24 cellular contexts compared by ENCODE assay signal in genomic region chr11:1276061-1276790, GRCh38. TPM values are rescaled to one million over a fixed set of nuclear protein-coding genes. Genes with fewer than 3 reads are reported as not detected.
DNase-seq lines count a peak whose midpoint lies in the region; ATAC-seq and TF ChIP-seq lines count a peak whose summit lies in the region.
"Had no signal": no experiment of that assay in that cellular context is flagged by ENCODE, and none has a peak within 500 bp of the region (broad histone marks: within the 10 kb centered on the region; RNA-seq: fewer than 3 reads in every experiment).

No MANE protein-coding gene starts in this region.

- peaks cover 7 to 13% (median 11%) of the 10 kb centered on the region in 4 donors for H3K4me1 ChIP-seq in esophagus muscularis mucosa
- no peaks in the 10 kb centered on the region for H3K4me1 ChIP-seq in left lung
- no peaks in the 10 kb centered on the region for H3K4me1 ChIP-seq in smooth muscle cell (ENCODE audit: low read depth)
- H3K4me1 ChIP-seq: gastrocnemius medialis had no signal

- H3K36me3 Mint-ChIP-seq in activated naive CD4-positive, alpha-beta T cell treated with anti-CD3 and anti-CD28 coated beads for 36 hours (ENCODE audit: low read depth) = no peaks in the 10 kb centered on the region
- H3K36me3 Mint-ChIP-seq: activated naive CD8-positive, alpha-beta T cell treated with anti-CD3 and anti-CD28 coated beads, Interleukin-2, amount 10 ng/mL, durations not matched to agents 7 days and 5 days; IgD-negative memory B cell had no signal

- H3K27me3 Mint-ChIP-seq in activated naive CD4-positive, alpha-beta T cell treated with anti-CD3 and anti-CD28 coated beads for 36 hours (ENCODE audit: low read depth) = no peaks in the 10 kb centered on the region
- H3K27me3 Mint-ChIP-seq: activated CD4-positive, alpha-beta T cell treated with anti-CD3 and anti-CD28 coated beads, Interleukin-2, amount 10 ng/mL, durations not matched to agents 7 days and 5 days; activated naive CD8-positive, alpha-beta T cell treated with anti-CD3 and anti-CD28 coated beads, Interleukin-2, amount 10 ng/mL, durations not matched to agents 7 days and 5 days; CD8-positive, alpha-beta memory T cell; IgD-negative memory B cell had no signal

- intact Hi-C loops in esophagus muscularis mucosa (cut with DNase I) = no loop called here
- intact Hi-C loops in left lung (cut with DNase I) = no loop called here
- intact Hi-C loops in activated naive CD4-positive, alpha-beta T cell treated with anti-CD3 and anti-CD28 coated beads for 36 hours (cut with micrococcal nuclease) = no loop called here

- no peaks in the 10 kb centered on the region for H3K79me2 ChIP-seq in smooth muscle cell (ENCODE audit: low read depth)

- TF ChIP-seq CTCF in esophagus muscularis mucosa (IDR thresholded peaks at IDR 0.05) (no peak), left lung (IDR thresholded peaks at IDR 0.05) (no peak), smooth muscle cell (IDR thresholded peaks at IDR 0.05; ENCODE audit: borderline replicate concordance, insufficient read depth, poor library complexity, severe bottlenecking) (no peak)

- no peaks in the 10 kb centered on the region for H3K4me1 Mint-ChIP-seq in activated naive CD4-positive, alpha-beta T cell treated with anti-CD3 and anti-CD28 coated beads for 36 hours (ENCODE audit: low read depth)
- H3K4me1 Mint-ChIP-seq: activated CD4-positive, alpha-beta T cell treated with anti-CD3 and anti-CD28 coated beads, Interleukin-2, amount 10 ng/mL, durations not matched to agents 7 days and 5 days; activated naive CD8-positive, alpha-beta T cell treated with anti-CD3 and anti-CD28 coated beads, Interleukin-2, amount 10 ng/mL, durations not matched to agents 7 days and 5 days; IgD-negative memory B cell had no signal

- no peak for TF ChIP-seq EP300 in esophagus muscularis mucosa (IDR thresholded peaks at IDR 0.05)

- H3K4me3 ChIP-seq in esophagus muscularis mucosa (no peak overlapping the region), left lung (no peak overlapping the region), smooth muscle cell (no peak overlapping the region)
- H3K4me3 ChIP-seq: gastrocnemius medialis, tibial nerve had no signal

- no peaks in the 10 kb centered on the region for H3K9me3 ChIP-seq in esophagus muscularis mucosa
- no peaks in the 10 kb centered on the region for H3K9me3 ChIP-seq in left lung
- no peaks in the 10 kb centered on the region for H3K9me3 ChIP-seq in smooth muscle cell (replicated peaks; ENCODE audit: low read depth)
- H3K9me3 ChIP-seq: gastrocnemius medialis, tibial nerve had no signal

- H3F3A ChIP-seq in smooth muscle cell (ENCODE audit: low read depth) = peaks cover 5% of the 10 kb centered on the region

- H2AFZ ChIP-seq in smooth muscle cell (ENCODE audit: low read depth) = no peak overlapping the region

- H3K9me3 Mint-ChIP-seq in activated naive CD4-positive, alpha-beta T cell treated with anti-CD3 and anti-CD28 coated beads for 36 hours = no peaks in the 10 kb centered on the region
- H3K9me3 Mint-ChIP-seq: activated CD4-positive, alpha-beta T cell treated with anti-CD3 and anti-CD28 coated beads, Interleukin-2, amount 10 ng/mL, durations not matched to agents 7 days and 5 days; activated naive CD8-positive, alpha-beta T cell treated with anti-CD3 and anti-CD28 coated beads, Interleukin-2, amount 10 ng/mL, durations not matched to agents 7 days and 5 days; activated T-helper 2 cell treated with anti-CD3 and anti-CD28 coated beads, Interferon-gamma antibody, Interleukin-2, Interleukin-4, amounts not matched to agents 10 μg/mL and 5 μg/mL and 100 μg/mL, durations not matched to agents 14 hours and 24 hours and 36 hours; CD8-positive, alpha-beta memory T cell; IgD-negative memory B cell had no signal

- DNase-seq in esophagus muscularis mucosa (ENCODE audit: extremely low spot score) (no peak), left lung (peak in 1 of 2 donors; percentile 64), superior temporal gyrus (ENCODE audit: extremely low spot score) (peak; percentile 68), smooth muscle cell (lab: John Stamatoyannopoulos, UW; ENCODE audit: unreplicated experiment) (no peak)
- DNase-seq in activated naive CD4-positive, alpha-beta T cell treated with anti-CD3 and anti-CD28 coated beads for 36 hours = no peak
- DNase-seq: activated CD4-positive, alpha-beta T cell treated with anti-CD3 and anti-CD28 coated beads, Interleukin-2, amount 10 ng/mL, durations not matched to agents 7 days and 5 days; activated CD8-positive, alpha-beta memory T cell treated with anti-CD3 and anti-CD28 coated beads, Interleukin-2, amount 50 U/mL, for 4 hours; activated naive CD8-positive, alpha-beta T cell treated with anti-CD3 and anti-CD28 coated beads, Interleukin-2, amount 10 ng/mL, durations not matched to agents 7 days and 5 days; CD8-positive, alpha-beta memory T cell; DMS79; effector CD4-positive, alpha-beta T cell; gastrocnemius medialis; NCI-H1417 treated with DMSO at 0.1 percent for 48 hours; NCI-H774; stimulated activated CD4-positive, alpha-beta T cell treated with anti-CD3 and anti-CD28 coated beads, Interleukin-2, amount 100 ng/mL, for 24 hours; stimulated activated naive CD4-positive, alpha-beta T cell had no signal

- H3K27ac Mint-ChIP-seq in activated naive CD4-positive, alpha-beta T cell treated with anti-CD3 and anti-CD28 coated beads for 36 hours = no peak overlapping the region
- H3K27ac Mint-ChIP-seq: activated CD4-positive, alpha-beta T cell treated with anti-CD3 and anti-CD28 coated beads, Interleukin-2, amount 10 ng/mL, durations not matched to agents 7 days and 5 days; activated naive CD8-positive, alpha-beta T cell treated with anti-CD3 and anti-CD28 coated beads, Interleukin-2, amount 10 ng/mL, durations not matched to agents 7 days and 5 days; activated T-helper 2 cell treated with anti-CD3 and anti-CD28 coated beads, Interferon-gamma antibody, Interleukin-2, Interleukin-4, amounts not matched to agents 10 μg/mL and 5 μg/mL and 100 μg/mL, durations not matched to agents 14 hours and 24 hours and 36 hours; IgD-negative memory B cell had no signal

- H3K36me3 ChIP-seq in esophagus muscularis mucosa = peaks cover 27 to 93% (median 79%) of the 10 kb centered on the region in 4 donors
- peaks cover 0 to 89% of the 10 kb centered on the region in 2 donors for H3K36me3 ChIP-seq in left lung
- H3K36me3 ChIP-seq in smooth muscle cell (ENCODE audit: low read depth) = no peaks in the 10 kb centered on the region

- no peak overlapping the region for H3K9ac ChIP-seq in smooth muscle cell (ENCODE audit: low read depth)

- H3K4me3 Mint-ChIP-seq in activated naive CD4-positive, alpha-beta T cell treated with anti-CD3 and anti-CD28 coated beads for 36 hours = no peak overlapping the region
- H3K4me3 Mint-ChIP-seq: activated CD4-positive, alpha-beta T cell treated with anti-CD3 and anti-CD28 coated beads, Interleukin-2, amount 10 ng/mL, durations not matched to agents 7 days and 5 days; activated naive CD8-positive, alpha-beta T cell treated with anti-CD3 and anti-CD28 coated beads, Interleukin-2, amount 10 ng/mL, durations not matched to agents 7 days and 5 days; CD8-positive, alpha-beta memory T cell; IgD-negative memory B cell had no signal

- H4K20me1 ChIP-seq in smooth muscle cell (ENCODE audit: low read depth) = peaks cover 43% of the 10 kb centered on the region

- 68% methylated on average over 16 of the region's 30 CpGs for WGBS in esophagus muscularis mucosa
- WGBS in smooth muscle cell (ENCODE audit: low lambda C conversion rate) = 96% methylated on average over 30 of the region's 30 CpGs

- no peak for TF ChIP-seq POLR2A in esophagus muscularis mucosa (IDR thresholded peaks at IDR 0.05; ENCODE audit: low read depth)

- H3K4me2 ChIP-seq in smooth muscle cell = no peak overlapping the region

- H3K27me3 ChIP-seq in esophagus muscularis mucosa (no peaks in the 10 kb centered on the region), left lung (no peaks in the 10 kb centered on the region), smooth muscle cell (ENCODE audit: low read depth) (no peaks in the 10 kb centered on the region)
- H3K27me3 ChIP-seq: gastrocnemius medialis, tibial nerve had no signal

- H3K27ac ChIP-seq in angular gyrus (ENCODE audit: low read depth, low read length) = peak overlapping the region; percentile 53
- H3K27ac ChIP-seq in esophagus muscularis mucosa (replicated peaks in 1 of 4) = peak overlapping the region; percentile 38 to 68 (median 66)
- no peak overlapping the region for H3K27ac ChIP-seq in left lung
- no peak overlapping the region for H3K27ac ChIP-seq in smooth muscle cell (ENCODE audit: low read depth)
- H3K27ac ChIP-seq: gastrocnemius medialis had no signal

- ATAC-seq in left lung (peak; percentile 10), HG02798 (IDR thresholded peaks at IDR 0.05; ENCODE audit: poor library complexity, unreplicated experiment) (no peak)
- ATAC-seq: esophagus mucosa had no signal

- CTCF ChIA-PET in activated naive CD4-positive, alpha-beta T cell treated with anti-CD3 and anti-CD28 coated beads for 36 hours (lab: Charles Lee) = no interaction called here

RNA-seq across cellular contexts. Expression of gene TOLLIP, which starts 33.2 kb away (rescaled TPM):
- 10 to 100 TPM; 33.2 to 71.6 (median 58.6) TPM for total RNA-seq in esophagus muscularis mucosa
- 10 to 100 TPM; 54.7 to 63.5 TPM for total RNA-seq in left lung
- 13.3 and 20.3 TPM in 2 replicates for total RNA-seq in smooth muscle cell
- 60.0 and 63.0 TPM in 2 replicates for polyA plus RNA-seq in smooth muscle cell
- 10 to 100 TPM; 19.9 to 21.7 TPM for total RNA-seq in activated naive CD4-positive, alpha-beta T cell treated with anti-CD3 and anti-CD28 coated beads for 36 hours

RNA-seq across cellular contexts. Expression of gene MUC5B, which starts 53.4 kb away (rescaled TPM):
- under 1 TPM in 3 of 4 donors, not detected in 1; under 0.01 to 0.45 (median 0.06) TPM for total RNA-seq in esophagus muscularis mucosa
- 10 to 100 TPM in 1 of 2 donors, under 1 TPM in 1; 0.06 to 33.4 TPM for total RNA-seq in left lung
- not detected in 2 replicates for total RNA-seq in smooth muscle cell
- polyA plus RNA-seq in smooth muscle cell = 0.15 TPM in 1 of 2 replicates, not detected in the other
- not detected for total RNA-seq in activated naive CD4-positive, alpha-beta T cell treated with anti-CD3 and anti-CD28 coated beads for 36 hours
- total RNA-seq: activated CD4-positive, alpha-beta T cell treated with anti-CD3 and anti-CD28 coated beads, Interleukin-2, amount 10 ng/mL, durations not matched to agents 7 days and 5 days; activated naive CD8-positive, alpha-beta T cell treated with anti-CD3 and anti-CD28 coated beads, Interleukin-2, amount 10 ng/mL, durations not matched to agents 7 days and 5 days; activated T-helper 2 cell treated with anti-CD3 and anti-CD28 coated beads, Interferon-gamma antibody, Interleukin-2, Interleukin-4, amounts not matched to agents 10 μg/mL and 5 μg/mL and 100 μg/mL, durations not matched to agents 14 hours and 24 hours and 36 hours; CD8-positive, alpha-beta memory T cell; MCF 10A; T-helper 1 cell treated with Interleukin-12 subunit alpha and Interleukin-12 subunit beta and Interleukin-4 antibody, amounts not matched to agents 30 ng/mL and 1 ng/mL, for 36 hours had no signal
- polyA plus RNA-seq: CD8-positive, alpha-beta memory T cell; IgD-negative memory B cell had no signal

Comparison
In these comparisons a context has a peak if more than half of its experiments do, and no peak if none do; other contexts are left out.
1. H3K27ac ChIP-seq: peak in angular gyrus (single experiment) and esophagus muscularis mucosa (4 of 4); none in left lung (0 of 2) and smooth muscle cell (single experiment).